15 cellular contexts compared by ENCODE assay signal in genomic region chr10:35493196-35494118, GRCh38.
DNase-seq lines count a peak whose midpoint lies in the region; ATAC-seq and TF ChIP-seq lines count a peak whose summit lies in the region.
"Had no signal": no experiment of that assay in that cellular context is flagged by ENCODE, and none has a peak within 500 bp of the region (broad histone marks: within the 10 kb centered on the region; RNA-seq: fewer than 3 reads in every experiment).

No MANE protein-coding gene starts in this region.

- peaks cover 38% of the 10 kb centered on the region; the same call in 1 of the 2 replicates for H3K79me2 ChIP-seq in SK-N-SH (ENCODE audit: insufficient read depth)

- no peak overlapping the region for H3K9ac ChIP-seq in SK-N-SH

- H3K27ac Mint-ChIP-seq in WTC11 = no peak overlapping the region

- H3K9me2 ChIP-seq in SK-N-SH = no peaks in the 10 kb centered on the region

- no peak overlapping the region for H3K4me3 Mint-ChIP-seq in WTC11

- H3F3A ChIP-seq in SK-N-SH (replicated peaks; ENCODE audit: insufficient read depth) = no peaks in the 10 kb centered on the region

- peaks cover 37% of the 10 kb centered on the region for H4K20me1 ChIP-seq in SK-N-SH (ENCODE audit: insufficient read depth)

- no peak overlapping the region for H2AFZ ChIP-seq in SK-N-SH (ENCODE audit: low read depth)

- peaks cover 0 to 2% of the 10 kb centered on the region in 2 experiments for H3K36me3 ChIP-seq in SK-N-SH (replicated peaks in 1 of 2; ENCODE audit: control insufficient read depth in 1 of 2, insufficient read depth in 2 of 2, low read length in 1 of 2)
- H3K36me3 ChIP-seq: brain microvascular endothelial cell, pancreas, thyroid gland had no signal

- H3K4me3 ChIP-seq in SK-N-SH (ENCODE audit: low read depth in 2 of 2, low read length in 1 of 2) (no peak overlapping the region), right cardiac atrium (ENCODE audit: low read length) (no peak overlapping the region)
- H3K4me3 ChIP-seq: A549, gastroesophageal sphincter, pancreas, thyroid gland had no signal

- intact Hi-C loops in right cardiac atrium (cut with DNase I) = no loop called here

- ATAC-seq in SK-N-SH treated with all-trans-retinoic acid at 6 μM for 48 hours = peak; percentile 43; the same call in 2 of the 3 replicates
- peak; percentile 29; the same call in 1 of the 2 replicates for ATAC-seq in WTC11
- peak; percentile 50 to 75 for ATAC-seq in right cardiac atrium
- ATAC-seq: A549, gastroesophageal sphincter had no signal

- 0 out of 2 replicates have a peak, but pooled peaks cover 2% of the 10 kb centered on the region for H3K36me3 Mint-ChIP-seq in WTC11

- H3K27me3 ChIP-seq in SK-N-SH (ENCODE audit: insufficient read depth) = no peaks in the 10 kb centered on the region
- no peaks in the 10 kb centered on the region for H3K27me3 ChIP-seq in right cardiac atrium (ENCODE audit: control insufficient read depth, insufficient read depth)
- H3K27me3 ChIP-seq: brain microvascular endothelial cell, gastroesophageal sphincter, pancreas, thyroid gland had no signal

- no peak overlapping the region for H3K4me2 ChIP-seq in SK-N-SH
- H3K4me2 ChIP-seq: A549 had no signal

- no peaks in the 10 kb centered on the region for H3K9me3 Mint-ChIP-seq in WTC11

- no peak overlapping the region; a peak in 1 of 4 replicates for H3K27ac ChIP-seq in SK-N-SH (ENCODE audit: low read depth in 2 of 2, low read length in 1 of 2)
- no peak overlapping the region for H3K27ac ChIP-seq in right cardiac atrium (ENCODE audit: low read length)
- H3K27ac ChIP-seq in temporal lobe (ENCODE audit: low read depth, low read length) = peak overlapping the region; percentile 25
- H3K27ac ChIP-seq: brain microvascular endothelial cell, gastroesophageal sphincter, pancreas, thyroid gland had no signal

- H3K27me3 Mint-ChIP-seq in WTC11 (ENCODE audit: low read depth) = no peaks in the 10 kb centered on the region

- peaks cover 7 to 25% of the 10 kb centered on the region in 2 experiments; a peak in 3 of 4 replicates for H3K4me1 ChIP-seq in SK-N-SH (ENCODE audit: control insufficient read depth in 1 of 2, insufficient read depth in 2 of 2, low read depth in 1 of 2, low read length in 1 of 2)
- peaks cover 2% of the 10 kb centered on the region for H3K4me1 ChIP-seq in right cardiac atrium (ENCODE audit: control insufficient read depth, insufficient read depth, low read length)
- H3K4me1 ChIP-seq: pancreas had no signal

- peaks cover 43% of the 10 kb centered on the region for H3K4me1 Mint-ChIP-seq in WTC11

- TF ChIP-seq EP300 in SK-N-SH (IDR thresholded peaks at IDR 0.05; ENCODE audit: borderline replicate concordance in 1 of 2, low read depth in 1 of 2, low read length in 1 of 2) = no peak

- H3K9me3 ChIP-seq in SK-N-SH (no peaks in the 10 kb centered on the region), right cardiac atrium (ENCODE audit: control insufficient read depth, low read length) (no peaks in the 10 kb centered on the region)
- H3K9me3 ChIP-seq: A549, gastroesophageal sphincter, pancreas, thyroid gland had no signal

- no peak for DNase-seq in SK-N-SH
- DNase-seq in WTC11 (ENCODE audit: low spot score) = no peak
- no peak for DNase-seq in right cardiac atrium
- DNase-seq in GM13976 (ENCODE audit: low spot score) = no peak
- DNase-seq in NCI-H2227 (lab: John Stamatoyannopoulos, UW; ENCODE audit: unreplicated experiment) = no peak
- DNase-seq in A172 (ENCODE audit: low spot score) = no peak
- DNase-seq: activated gamma-delta T cell, brain microvascular endothelial cell, NCI-H2107 had no signal

- no peak for TF ChIP-seq RAD21 in SK-N-SH (IDR thresholded peaks at IDR 0.05; ENCODE audit: low read length)

- in situ Hi-C loops in GM13976 (cut with MboI; ENCODE audit: low sequenced_read_pairs, unreplicated experiment) = no loop called here

- WGBS in SK-N-SH (ENCODE audit: low lambda C conversion rate) = 89% methylated on average over 9 of the region's 9 CpGs
- 77% methylated on average over 9 of the region's 9 CpGs for WGBS in right cardiac atrium

- CTCF ChIA-PET in SK-N-SH (lab: Yijun Ruan, JAX) (interaction anchor here (0.7 to 1.0 kb wide), 2 partner anchors 13 to 27 kb away, joined by 3 to 4 read pairs; no protein-coding TSS in a partner anchor), WTC11 (lab: Charles Lee) (interaction anchor here (2.1 kb wide), 1 partner anchor 13 kb away, joined by 5 read pairs; no protein-coding TSS in a partner anchor)

- no peak for TF ChIP-seq CTCF in SK-N-SH (IDR thresholded peaks at IDR 0.05)
- no peak for TF ChIP-seq CTCF in WTC11 (IDR thresholded peaks at IDR 0.05)
- TF ChIP-seq CTCF in GM13976 (IDR thresholded peaks at IDR 0.05; ENCODE audit: borderline replicate concordance, control extremely low read depth, extremely low read depth, insufficient read depth, missing control alignments) = no peak

- POLR2A ChIA-PET in SK-N-SH (lab: Yijun Ruan, JAX) = interaction anchor here (1.0 kb wide), 1 partner anchor 76 kb away, joined by 3 read pairs; no protein-coding TSS in a partner anchor
- POLR2A ChIA-PET in WTC11 (lab: Charles Lee) = no interaction called here

TF ChIP-seq in SK-N-SH treated with all-trans-retinoic acid at 6 μM for 48 hours, 23 proteins besides CTCF, POLR2A, EP300 and RAD21:
- TF ChIP-seq SNAI2 (CRISPR knock-in tag; IDR thresholded peaks at IDR 0.05) = no peak
- TF ChIP-seq TOX (CRISPR knock-in tag; IDR thresholded peaks at IDR 0.05; ENCODE audit: borderline replicate concordance) = no peak
TF ChIP-seq in SK-N-SH treated with all-trans-retinoic acid at 6 μM for 48 hours: peak in this region for 0.

TF ChIP-seq in SK-N-SH, 30 proteins besides CTCF, POLR2A, EP300 and RAD21:
- no peak for TF ChIP-seq POLR2AphosphoS5 (IDR thresholded peaks at IDR 0.05; ENCODE audit: low read depth, low read length)
- no peak for TF ChIP-seq IRF3 (IDR thresholded peaks at IDR 0.05; ENCODE audit: low read depth, low read length)
- TF ChIP-seq RCOR1 (IDR thresholded peaks at IDR 0.05; ENCODE audit: low read length) = no peak
- no peak for TF ChIP-seq FOXM1 (IDR thresholded peaks at IDR 0.05; ENCODE audit: low read depth)
- TF ChIP-seq PBX3 (IDR thresholded peaks at IDR 0.05) = no peak
- no peak for TF ChIP-seq YY1 (IDR thresholded peaks at IDR 0.05; ENCODE audit: low read depth)
- no peak for TF ChIP-seq TAF1 (IDR thresholded peaks at IDR 0.05; ENCODE audit: borderline replicate concordance, low read depth, low read length)

TF ChIP-seq in WTC11, 78 proteins besides CTCF, POLR2A, EP300 and RAD21 (continues in another document):
- no peak for TF ChIP-seq MLX (CRISPR knock-in tag; IDR thresholded peaks at IDR 0.05)
- no peak for TF ChIP-seq FOXJ3 (CRISPR knock-in tag; IDR thresholded peaks at IDR 0.05; ENCODE audit: borderline replicate concordance)
- no peak for TF ChIP-seq PREB (CRISPR knock-in tag; IDR thresholded peaks at IDR 0.05; ENCODE audit: borderline replicate concordance)
- TF ChIP-seq ELF4 (CRISPR knock-in tag; IDR thresholded peaks at IDR 0.05; ENCODE audit: low read depth) = no peak
- no peak for TF ChIP-seq ZNF281 (CRISPR knock-in tag; IDR thresholded peaks at IDR 0.05)
- no peak for TF ChIP-seq ZBTB43 (CRISPR knock-in tag; IDR thresholded peaks at IDR 0.05)
- no peak for TF ChIP-seq CREB1 (CRISPR knock-in tag; IDR thresholded peaks at IDR 0.05)
- TF ChIP-seq ESRRA (CRISPR knock-in tag; IDR thresholded peaks at IDR 0.05; ENCODE audit: borderline replicate concordance) = no peak
- TF ChIP-seq MYBL2 (CRISPR knock-in tag; IDR thresholded peaks at IDR 0.05) = no peak
- TF ChIP-seq ZNF263 (CRISPR knock-in tag; IDR thresholded peaks at IDR 0.05; ENCODE audit: low read depth) = no peak
